Comparison of ENCODE assay signal across 10 cellular contexts in genomic region chr11:62724171-62724570, GRCh38. TPM values are rescaled to one million over a fixed set of nuclear protein-coding genes. Genes with fewer than 3 reads are reported as not detected.
DNase-seq lines count a peak whose midpoint lies in the region; ATAC-seq, FAIRE-seq and TF ChIP-seq lines count a peak whose summit lies in the region.
"Had no signal": no experiment of that assay in that cellular context is flagged by ENCODE, and none has a peak within 500 bp of the region (broad histone marks: within the 10 kb centered on the region; RNA-seq: fewer than 3 reads in every experiment).

No MANE protein-coding gene starts in this region.

- POLR2A ChIA-PET in endothelial cell of umbilical vein (lab: Charles Lee) = no interaction called here

- H3K4me1 Mint-ChIP-seq in progenitor cell of endocrine pancreas (ENCODE audit: low read depth) = peaks cover 29% of the 10 kb centered on the region

- no peaks in the 10 kb centered on the region for H3K9me3 Mint-ChIP-seq in progenitor cell of endocrine pancreas (ENCODE audit: low read depth)

- H3K27ac ChIP-seq in SK-N-MC = 0 out of 2 replicates have a peak overlapping the region, but pooled peaks have one; percentile 12
- no peak overlapping the region for H3K27ac ChIP-seq in endothelial cell of umbilical vein (ENCODE audit: insufficient read depth, low read depth, low read length)

- no peak for TF ChIP-seq POLR2A in endothelial cell of umbilical vein (IDR thresholded peaks at IDR 0.05; ENCODE audit: low read depth, low read length)

- TF ChIP-seq CTCF in GM12865 (IDR thresholded peaks at IDR 0.05; ENCODE audit: insufficient read depth, low read depth, low read length, missing control alignments) = no peak
- TF ChIP-seq CTCF in endothelial cell of umbilical vein (IDR thresholded peaks at IDR 0.05; ENCODE audit: extremely low read depth in 1 of 2, insufficient read depth in 1 of 2, low read depth in 1 of 2, low read length in 2 of 2) = no peak
- TF ChIP-seq CTCF in progenitor cell of endocrine pancreas (IDR thresholded peaks at IDR 0.05; ENCODE audit: unreplicated experiment) = no peak

- FAIRE-seq in endothelial cell of umbilical vein (lab: Jason Lieb, UNC) = no peak

- H3K27me3 ChIP-seq in endothelial cell of umbilical vein (ENCODE audit: control insufficient read depth in 2 of 2, insufficient read depth in 2 of 2, low read length in 2 of 2) = no peaks in the 10 kb centered on the region

- DNase-seq in GM12865 (ENCODE audit: low read depth) (no peak), SK-N-MC (ENCODE audit: low read depth, low spot score) (no peak), endothelial cell of umbilical vein (ENCODE audit: low read depth, low spot score) (no peak), progenitor cell of endocrine pancreas (ENCODE audit: low spot score, unreplicated experiment) (no peak), OCI-M2 (lab: John Stamatoyannopoulos, UW; ENCODE audit: unreplicated experiment) (no peak)
- DNase-seq: midbrain; stimulated activated naive CD4-positive, alpha-beta T cell had no signal

- H3K36me3 ChIP-seq in SK-N-MC (ENCODE audit: insufficient read depth, low read length) (peaks cover 64% of the 10 kb centered on the region), endothelial cell of umbilical vein (ENCODE audit: control insufficient read depth in 2 of 2, extremely low read depth in 1 of 2, insufficient read depth in 2 of 2, low read length in 2 of 2) (peaks cover 28 to 37% of the 10 kb centered on the region in 2 experiments)

- no peaks in the 10 kb centered on the region for H3K9me1 ChIP-seq in endothelial cell of umbilical vein (replicated peaks; ENCODE audit: control insufficient read depth, extremely low read depth, insufficient read depth, low read length)

- H4K20me1 ChIP-seq in endothelial cell of umbilical vein (replicated peaks; ENCODE audit: control insufficient read depth, extremely low read depth, insufficient read depth, low read length) = no peaks in the 10 kb centered on the region

- BruUV-seq in endothelial cell of umbilical vein (replicated peaks; lab: Mats Ljungman, UMichigan) = no TSS peak

- H3K9ac ChIP-seq in SK-N-MC (ENCODE audit: insufficient read length) (peak overlapping the region; percentile 94), endothelial cell of umbilical vein (replicated peaks; ENCODE audit: extremely low read depth, insufficient read depth, low read length) (peak overlapping the region; percentile 59)

- CTCF ChIA-PET in endothelial cell of umbilical vein (lab: Charles Lee) = interaction anchor here (1.0 to 1.5 kb wide), 2 partner anchors 11 to 31 kb away, joined by 3 to 4 read pairs; no protein-coding TSS in a partner anchor

- dilution Hi-C loops in endothelial cell of umbilical vein (cut with MboI; ENCODE audit: extremely low pct_ligation_motif_present, low sequenced_read_pairs) = no loop called here

- H3K4me1 ChIP-seq in endothelial cell of umbilical vein (ENCODE audit: control insufficient read depth, extremely low read depth, insufficient read depth, low read length) = peaks cover 11% of the 10 kb centered on the region

- H3K4me2 ChIP-seq in endothelial cell of umbilical vein (ENCODE audit: insufficient read depth, low read length) = peak overlapping the region; percentile 90

- no peak overlapping the region for H3K27ac Mint-ChIP-seq in progenitor cell of endocrine pancreas

- H3K36me3 Mint-ChIP-seq in progenitor cell of endocrine pancreas (ENCODE audit: insufficient read depth) = peaks cover 40% of the 10 kb centered on the region

- H3K9me3 ChIP-seq in SK-N-MC (ENCODE audit: low read depth, low read length) (no peaks in the 10 kb centered on the region), endothelial cell of umbilical vein (replicated peaks; ENCODE audit: control insufficient read depth, insufficient read depth, low read length) (no peaks in the 10 kb centered on the region)

- peaks cover 72% of the 10 kb centered on the region for H3K79me2 ChIP-seq in endothelial cell of umbilical vein (ENCODE audit: control insufficient read depth, insufficient read depth, low read length)

- intact Hi-C loops in endothelial cell of umbilical vein (cut with micrococcal nuclease) = no loop called here

- no peaks in the 10 kb centered on the region for H3K27me3 Mint-ChIP-seq in progenitor cell of endocrine pancreas

- H3K4me3 ChIP-seq in GM12865 (ENCODE audit: low read depth, low read length) (peak overlapping the region; percentile 99), SK-N-MC (peak overlapping the region; percentile 98), endothelial cell of umbilical vein (replicated peaks in 1 of 3; ENCODE audit: insufficient read depth in 1 of 3, low read depth in 1 of 3, low read length in 3 of 3) (peak overlapping the region in 1 of 3 experiments; percentile 94)

- no peak overlapping the region for H2AFZ ChIP-seq in endothelial cell of umbilical vein (ENCODE audit: low read depth, low read length)

- H3K4me3 Mint-ChIP-seq in progenitor cell of endocrine pancreas (ENCODE audit: low read depth) = peak overlapping the region; percentile 85

- no peak for ATAC-seq in HG03097 (IDR thresholded peaks at IDR 0.05; ENCODE audit: low FRiP score, unreplicated experiment)
- no peak for ATAC-seq in GM19023 (IDR thresholded peaks at IDR 0.05; ENCODE audit: unreplicated experiment)
- no peak for ATAC-seq in HG03460 (IDR thresholded peaks at IDR 0.05; ENCODE audit: unreplicated experiment)

TF ChIP-seq in endothelial cell of umbilical vein, 7 proteins besides CTCF, POLR2A, EP300 and RAD21 (continues in another document):
- no peak for TF ChIP-seq MAX (IDR thresholded peaks at IDR 0.05; ENCODE audit: insufficient read depth, insufficient read length)
- TF ChIP-seq JUN (IDR thresholded peaks at IDR 0.05; ENCODE audit: borderline replicate concordance, insufficient read depth, insufficient read length, low read depth) = no peak
- TF ChIP-seq EZH2 (IDR thresholded peaks at IDR 0.05; ENCODE audit: borderline replicate concordance, low read depth, low read length, severe bottlenecking) = no peak
- TF ChIP-seq MYC (IDR thresholded peaks at IDR 0.05; ENCODE audit: low read depth, low read length) = no peak

RNA-seq across cellular contexts. Expression of gene HNRNPUL2, which starts 3.1 kb away (rescaled TPM):
- total RNA-seq in endothelial cell of umbilical vein (53.4 and 56.2 TPM in 2 replicates), progenitor cell of endocrine pancreas (61.0 and 63.9 TPM in 2 replicates)
- polyA plus RNA-seq in endothelial cell of umbilical vein = 14.1 and 18.3 TPM in 2 replicates
- 24.6 and 26.0 TPM in 2 replicates for polyA plus RNA-seq in endothelial cell of umbilical vein (2011; cell fraction: cytosol; rRNA removed)
- 20.9 and 29.8 TPM in 2 replicates for polyA plus RNA-seq in endothelial cell of umbilical vein (2011; cell fraction: nucleus; rRNA removed)
- 51.5 and 55.8 TPM in 2 replicates for polyA plus RNA-seq in endothelial cell of umbilical vein (2012)
- 21.9 and 22.6 TPM in 2 replicates for polyA minus RNA-seq in endothelial cell of umbilical vein
- 13.9 TPM for polyA minus RNA-seq in endothelial cell of umbilical vein (2011; cell fraction: cytosol; rRNA and poly(A)+ RNA removed)
- polyA minus RNA-seq in endothelial cell of umbilical vein (2011; cell fraction: nucleus; rRNA and poly(A)+ RNA removed) = 21.5 and 29.4 TPM in 2 replicates

RNA-seq across cellular contexts. Expression of gene TTC9C, which starts 4.1 kb away (rescaled TPM):
- total RNA-seq in endothelial cell of umbilical vein (31.6 and 43.5 TPM in 2 replicates), progenitor cell of endocrine pancreas (35.5 and 40.8 TPM in 2 replicates)
- 20.6 and 27.4 TPM in 2 replicates for polyA plus RNA-seq in endothelial cell of umbilical vein
- 24.3 and 28.5 TPM in 2 replicates for polyA plus RNA-seq in endothelial cell of umbilical vein (2011; cell fraction: cytosol; rRNA removed)
- polyA plus RNA-seq in endothelial cell of umbilical vein (2011; cell fraction: nucleus; rRNA removed) = 22.3 and 25.8 TPM in 2 replicates
- 42.0 and 49.3 TPM in 2 replicates for polyA plus RNA-seq in endothelial cell of umbilical vein (2012)
- polyA minus RNA-seq in endothelial cell of umbilical vein = 16.1 and 18.8 TPM in 2 replicates
- polyA minus RNA-seq in endothelial cell of umbilical vein (2011; cell fraction: cytosol; rRNA and poly(A)+ RNA removed) = 24.3 TPM
- 15.8 and 17.1 TPM in 2 replicates for polyA minus RNA-seq in endothelial cell of umbilical vein (2011; cell fraction: nucleus; rRNA and poly(A)+ RNA removed)

RNA-seq across cellular contexts. Expression of gene GNG3, which starts 16.7 kb away (rescaled TPM):
- total RNA-seq in endothelial cell of umbilical vein = not detected in 2 replicates
- not detected in 2 replicates for polyA plus RNA-seq in endothelial cell of umbilical vein
- not detected in 2 replicates for polyA plus RNA-seq in endothelial cell of umbilical vein (2011; cell fraction: cytosol; rRNA removed)
- polyA plus RNA-seq in endothelial cell of umbilical vein (2011; cell fraction: nucleus; rRNA removed) = not detected in 2 replicates
- polyA plus RNA-seq in endothelial cell of umbilical vein (2012) = 0.49 TPM in 1 of 2 replicates, not detected in the other
- 0.46 TPM in 1 of 2 replicates, not detected in the other for polyA minus RNA-seq in endothelial cell of umbilical vein
- not detected for polyA minus RNA-seq in endothelial cell of umbilical vein (2011; cell fraction: cytosol; rRNA and poly(A)+ RNA removed)
- polyA minus RNA-seq in endothelial cell of umbilical vein (2011; cell fraction: nucleus; rRNA and poly(A)+ RNA removed) = not detected in 2 replicates
- total RNA-seq in progenitor cell of endocrine pancreas = 1.8 and 2.0 TPM in 2 replicates

RNA-seq across cellular contexts. Expression of gene BSCL2, which starts 16.9 kb away (rescaled TPM):
- total RNA-seq in endothelial cell of umbilical vein (31.1 and 31.3 TPM in 2 replicates), progenitor cell of endocrine pancreas (84.9 and 85.8 TPM in 2 replicates)
- polyA plus RNA-seq in endothelial cell of umbilical vein = 94.8 and 126 TPM in 2 replicates
- 54.8 and 58.8 TPM in 2 replicates for polyA plus RNA-seq in endothelial cell of umbilical vein (2011; cell fraction: cytosol; rRNA removed)
- 55.1 and 75.0 TPM in 2 replicates for polyA plus RNA-seq in endothelial cell of umbilical vein (2011; cell fraction: nucleus; rRNA removed)
- polyA plus RNA-seq in endothelial cell of umbilical vein (2012) = 30.9 and 39.8 TPM in 2 replicates
- polyA minus RNA-seq in endothelial cell of umbilical vein = 67.7 and 79.6 TPM in 2 replicates
- 29.3 TPM for polyA minus RNA-seq in endothelial cell of umbilical vein (2011; cell fraction: cytosol; rRNA and poly(A)+ RNA removed)
- polyA minus RNA-seq in endothelial cell of umbilical vein (2011; cell fraction: nucleus; rRNA and poly(A)+ RNA removed) = 24.9 and 26.5 TPM in 2 replicates

RNA-seq across cellular contexts. Expression of gene ZBTB3, which starts 29.8 kb away (rescaled TPM):
- total RNA-seq in endothelial cell of umbilical vein (6.9 and 8.1 TPM in 2 replicates), progenitor cell of endocrine pancreas (13.4 and 17.3 TPM in 2 replicates)
- polyA plus RNA-seq in endothelial cell of umbilical vein = 3.7 and 4.1 TPM in 2 replicates
- polyA plus RNA-seq in endothelial cell of umbilical vein (2011; cell fraction: cytosol; rRNA removed) = 3.4 and 3.9 TPM in 2 replicates
- 4.4 and 4.5 TPM in 2 replicates for polyA plus RNA-seq in endothelial cell of umbilical vein (2011; cell fraction: nucleus; rRNA removed)
- polyA plus RNA-seq in endothelial cell of umbilical vein (2012) = 1.2 and 2.0 TPM in 2 replicates
- 8.2 and 8.7 TPM in 2 replicates for polyA minus RNA-seq in endothelial cell of umbilical vein
- 7.5 TPM for polyA minus RNA-seq in endothelial cell of umbilical vein (2011; cell fraction: cytosol; rRNA and poly(A)+ RNA removed)
- 5.3 and 5.8 TPM in 2 replicates for polyA minus RNA-seq in endothelial cell of umbilical vein (2011; cell fraction: nucleus; rRNA and poly(A)+ RNA removed)
